23 cellular contexts compared by ENCODE assay signal in the genomic region with DNA sequence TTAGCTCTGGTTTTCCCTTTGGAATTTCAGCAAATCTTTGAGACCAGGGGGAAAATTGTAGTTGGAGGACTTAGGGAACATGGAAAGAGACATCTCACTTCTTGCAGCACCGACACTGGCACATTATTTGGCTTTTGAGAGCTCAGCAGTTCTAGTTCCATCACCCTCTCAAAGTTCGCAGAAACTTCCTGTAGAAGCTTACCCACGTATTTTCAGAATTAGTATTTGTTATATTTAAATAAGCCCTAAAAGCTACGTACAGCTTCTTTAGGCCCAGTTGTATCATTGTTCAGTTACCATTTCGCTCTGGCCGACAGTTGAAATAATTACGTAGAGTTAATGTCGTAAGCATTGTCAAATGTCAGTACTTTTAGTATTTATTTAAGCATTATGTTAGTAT. TPM values are rescaled to one million over a fixed set of nuclear protein-coding genes. Genes with fewer than 3 reads are reported as not detected.
"Had no signal": no experiment of that assay in that cellular context is flagged by ENCODE, and none has a peak within 500 bp of the region (broad histone marks: within the 10 kb centered on the region; RNA-seq: fewer than 3 reads in every experiment).

No MANE protein-coding gene starts in this region.

- H3K27ac ChIP-seq: dorsolateral prefrontal cortex, heart left ventricle, stomach, thoracic aorta, transverse colon had no signal

- H3K4me1 ChIP-seq: stomach, transverse colon had no signal

- H3K27ac Mint-ChIP-seq: naive B cell, nephron had no signal

- ATAC-seq: heart left ventricle, left colon, sciatic nerve had no signal

- H3K27me3 Mint-ChIP-seq: naive B cell had no signal

- H3K4me3 Mint-ChIP-seq: naive B cell, nephron had no signal

- H3K9me3 ChIP-seq: heart left ventricle, stomach, thoracic aorta, transverse colon had no signal

- DNase-seq: cortex of kidney; dorsolateral prefrontal cortex; effector CD8-positive, alpha-beta T cell; heart left ventricle; hippocampal formation; left colon; mesendoderm; naive B cell; stimulated activated CD4-positive, alpha-beta T cell treated with anti-CD3 and anti-CD28 coated beads, Interleukin-2, amount 100 ng/mL, for 24 hours; stimulated activated CD4-positive, alpha-beta T cell treated with anti-CD3 and anti-CD28 coated beads, Interleukin-4, amount 100 ng/mL, for 4 hours; stimulated activated naive CD4-positive, alpha-beta T cell; stomach; substantia nigra; transverse colon had no signal

- H3K4me3 ChIP-seq: dorsolateral prefrontal cortex, heart left ventricle, stomach, thoracic aorta, transverse colon had no signal

- H3K36me3 Mint-ChIP-seq: naive B cell had no signal

- H3K9me3 Mint-ChIP-seq: naive B cell, nephron had no signal

- H3K4me1 Mint-ChIP-seq: naive B cell had no signal

- H3K27me3 ChIP-seq: dorsolateral prefrontal cortex, heart left ventricle, stomach, transverse colon had no signal

- H3K36me3 ChIP-seq: heart left ventricle, stomach, thoracic aorta, transverse colon had no signal

RNA-seq across cellular contexts. Expression of a gene that starts 56.6 kb away (rescaled TPM):
- total RNA-seq: fibroblast of lung, frontal cortex, glomerular endothelial cell, kidney epithelial cell, lung microvascular endothelial cell, pulmonary artery endothelial cell had no signal
- polyA plus RNA-seq: fibroblast of lung had no signal
